1 cellular context compared by ENCODE assay signal in genomic region chr1:38817958-38818705, GRCh38.
TF ChIP-seq lines count a peak whose summit lies in the region.

No MANE protein-coding gene starts in this region.

TF ChIP-seq in GM23338, 12 proteins besides CTCF, POLR2A, EP300 and RAD21 (continued from another document):
- TF ChIP-seq, protein P1, sequence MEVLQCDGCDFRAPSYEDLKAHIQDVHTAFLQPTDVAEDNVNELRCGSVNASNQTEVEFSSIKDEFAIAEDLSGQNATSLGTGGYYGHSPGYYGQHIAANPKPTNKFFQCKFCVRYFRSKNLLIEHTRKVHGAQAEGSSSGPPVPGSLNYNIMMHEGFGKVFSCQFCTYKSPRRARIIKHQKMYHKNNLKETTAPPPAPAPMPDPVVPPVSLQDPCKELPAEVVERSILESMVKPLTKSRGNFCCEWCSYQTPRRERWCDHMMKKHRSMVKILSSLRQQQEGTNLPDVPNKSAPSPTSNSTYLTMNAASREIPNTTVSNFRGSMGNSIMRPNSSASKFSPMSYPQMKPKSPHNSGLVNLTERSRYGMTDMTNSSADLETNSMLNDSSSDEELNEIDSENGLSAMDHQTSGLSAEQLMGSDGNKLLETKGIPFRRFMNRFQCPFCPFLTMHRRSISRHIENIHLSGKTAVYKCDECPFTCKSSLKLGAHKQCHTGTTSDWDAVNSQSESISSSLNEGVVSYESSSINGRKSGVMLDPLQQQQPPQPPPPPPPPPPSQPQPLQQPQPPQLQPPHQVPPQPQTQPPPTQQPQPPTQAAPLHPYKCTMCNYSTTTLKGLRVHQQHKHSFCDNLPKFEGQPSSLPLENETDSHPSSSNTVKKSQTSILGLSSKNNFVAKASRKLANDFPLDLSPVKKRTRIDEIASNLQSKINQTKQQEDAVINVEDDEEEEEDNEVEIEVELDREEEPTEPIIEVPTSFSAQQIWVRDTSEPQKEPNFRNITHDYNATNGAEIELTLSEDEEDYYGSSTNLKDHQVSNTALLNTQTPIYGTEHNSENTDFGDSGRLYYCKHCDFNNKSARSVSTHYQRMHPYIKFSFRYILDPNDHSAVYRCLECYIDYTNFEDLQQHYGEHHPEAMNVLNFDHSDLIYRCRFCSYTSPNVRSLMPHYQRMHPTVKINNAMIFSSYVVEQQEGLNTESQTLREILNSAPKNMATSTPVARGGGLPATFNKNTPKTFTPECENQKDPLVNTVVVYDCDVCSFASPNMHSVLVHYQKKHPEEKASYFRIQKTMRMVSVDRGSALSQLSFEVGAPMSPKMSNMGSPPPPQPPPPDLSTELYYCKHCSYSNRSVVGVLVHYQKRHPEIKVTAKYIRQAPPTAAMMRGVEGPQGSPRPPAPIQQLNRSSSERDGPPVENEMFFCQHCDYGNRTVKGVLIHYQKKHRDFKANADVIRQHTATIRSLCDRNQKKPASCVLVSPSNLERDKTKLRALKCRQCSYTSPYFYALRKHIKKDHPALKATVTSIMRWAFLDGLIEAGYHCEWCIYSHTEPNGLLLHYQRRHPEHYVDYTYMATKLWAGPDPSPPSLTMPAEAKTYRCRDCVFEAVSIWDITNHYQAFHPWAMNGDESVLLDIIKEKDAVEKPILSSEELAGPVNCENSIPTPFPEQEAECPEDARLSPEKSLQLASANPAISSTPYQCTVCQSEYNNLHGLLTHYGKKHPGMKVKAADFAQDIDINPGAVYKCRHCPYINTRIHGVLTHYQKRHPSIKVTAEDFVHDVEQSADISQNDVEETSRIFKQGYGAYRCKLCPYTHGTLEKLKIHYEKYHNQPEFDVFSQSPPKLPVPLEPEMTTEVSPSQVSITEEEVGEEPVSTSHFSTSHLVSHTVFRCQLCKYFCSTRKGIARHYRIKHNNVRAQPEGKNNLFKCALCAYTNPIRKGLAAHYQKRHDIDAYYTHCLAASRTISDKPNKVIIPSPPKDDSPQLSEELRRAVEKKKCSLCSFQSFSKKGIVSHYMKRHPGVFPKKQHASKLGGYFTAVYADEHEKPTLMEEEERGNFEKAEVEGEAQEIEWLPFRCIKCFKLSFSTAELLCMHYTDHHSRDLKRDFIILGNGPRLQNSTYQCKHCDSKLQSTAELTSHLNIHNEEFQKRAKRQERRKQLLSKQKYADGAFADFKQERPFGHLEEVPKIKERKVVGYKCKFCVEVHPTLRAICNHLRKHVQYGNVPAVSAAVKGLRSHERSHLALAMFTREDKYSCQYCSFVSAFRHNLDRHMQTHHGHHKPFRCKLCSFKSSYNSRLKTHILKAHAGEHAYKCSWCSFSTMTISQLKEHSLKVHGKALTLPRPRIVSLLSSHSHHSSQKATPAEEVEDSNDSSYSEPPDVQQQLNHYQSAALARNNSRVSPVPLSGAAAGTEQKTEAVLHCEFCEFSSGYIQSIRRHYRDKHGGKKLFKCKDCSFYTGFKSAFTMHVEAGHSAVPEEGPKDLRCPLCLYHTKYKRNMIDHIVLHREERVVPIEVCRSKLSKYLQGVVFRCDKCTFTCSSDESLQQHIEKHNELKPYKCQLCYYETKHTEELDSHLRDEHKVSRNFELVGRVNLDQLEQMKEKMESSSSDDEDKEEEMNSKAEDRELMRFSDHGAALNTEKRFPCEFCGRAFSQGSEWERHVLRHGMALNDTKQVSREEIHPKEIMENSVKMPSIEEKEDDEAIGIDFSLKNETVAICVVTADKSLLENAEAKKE (CRISPR knock-in tag; IDR thresholded peaks at IDR 0.05): no peak
- no peak for TF ChIP-seq REST (IDR thresholded peaks at IDR 0.05; ENCODE audit: unreplicated experiment)
